ENCODE assay signal across 9 cellular contexts in the genomic region with DNA sequence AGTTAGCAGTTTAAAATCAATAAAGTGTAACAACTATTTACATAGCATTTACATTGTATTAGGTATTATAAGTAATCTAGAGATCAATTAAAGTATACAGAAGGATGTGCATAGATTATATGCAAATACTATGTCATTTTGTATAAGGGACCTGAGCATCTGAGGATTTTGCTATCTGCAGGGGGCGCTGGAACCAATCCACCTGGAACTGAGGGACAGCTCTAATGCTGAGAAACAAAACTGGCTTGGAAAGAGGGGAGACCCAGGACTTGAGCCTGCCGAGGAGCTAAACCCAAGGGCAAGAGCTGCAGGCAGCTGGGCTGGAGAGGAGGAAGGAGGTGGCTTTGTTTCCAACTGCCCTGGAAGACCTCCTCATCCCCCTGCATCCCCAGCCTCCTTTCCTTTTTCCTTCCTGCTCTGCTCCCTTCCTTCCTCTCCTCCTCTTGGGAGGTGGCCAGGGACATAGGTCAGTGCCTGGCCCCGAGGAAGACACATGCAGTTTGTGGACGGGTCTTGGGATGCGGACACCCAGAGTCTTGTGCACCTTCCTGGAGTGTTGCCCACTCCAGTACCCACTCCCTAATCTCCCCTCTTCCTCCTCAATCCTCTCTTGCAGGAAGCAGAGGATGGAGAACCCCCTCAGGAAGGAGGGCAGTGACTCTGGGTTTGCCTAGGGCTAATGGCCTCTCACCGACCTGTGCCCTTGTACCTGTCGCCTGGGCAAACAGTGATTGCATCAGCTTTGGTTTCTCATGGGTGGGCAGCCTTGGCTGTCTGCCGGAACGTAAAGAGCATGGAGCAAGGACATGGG.
DNase-seq lines count a peak whose midpoint lies in the region; ATAC-seq and FAIRE-seq lines count a peak whose summit lies in the region.
"Had no signal": no experiment of that assay in that cellular context is flagged by ENCODE, and none has a peak within 500 bp of the region (broad histone marks: within the 10 kb centered on the region; RNA-seq: fewer than 3 reads in every experiment).

No MANE protein-coding gene starts in this region.

- no peak for ATAC-seq in HG03196 (IDR thresholded peaks at IDR 0.05; ENCODE audit: unreplicated experiment)

- peak; percentile 25 to 41 for DNase-seq in activated CD8-positive, alpha-beta memory T cell treated with anti-CD3 and anti-CD28 coated beads for 1 hour (ENCODE audit: extremely low read depth in 1 of 2, low read depth in 1 of 2)
- no peak for DNase-seq in activated CD8-positive, alpha-beta memory T cell treated with anti-CD3 and anti-CD28 coated beads, Interleukin-2, amount 50 U/mL, for 48 hours
- DNase-seq in T-helper 9 cell (peak; percentile 48), DMS153 (lab: John Stamatoyannopoulos, UW) (no peak), HTR-8/SVneo (ENCODE audit: insufficient read length, low spot score) (no peak)
- DNase-seq in effector CD8-positive, alpha-beta T cell (lab: John Stamatoyannopoulos, UW), result peak; percentile 10
- peak; percentile 54 for DNase-seq in stimulated activated CD4-positive, alpha-beta T cell treated with anti-CD3 and anti-CD28 coated beads, Interleukin-4, amount 100 ng/mL, for 1 hour

- no peak for FAIRE-seq in HTR-8/SVneo (lab: Jason Lieb, UNC)
- FAIRE-seq: colon had no signal

Comparison
In these comparisons a context has a peak if more than half of its experiments do, and no peak if none do; other contexts are left out.
1. DNase-seq: peak in activated CD8-positive, alpha-beta memory T cell treated with anti-CD3 and anti-CD28 coated beads for 1 hour (2 of 2), T-helper 9 cell (single experiment), effector CD8-positive, alpha-beta T cell (single experiment) and stimulated activated CD4-positive, alpha-beta T cell treated with anti-CD3 and anti-CD28 coated beads, Interleukin-4, amount 100 ng/mL, for 1 hour (single experiment); none in activated CD8-positive, alpha-beta memory T cell treated with anti-CD3 and anti-CD28 coated beads, Interleukin-2, amount 50 U/mL, for 48 hours (single experiment), DMS153 (single experiment) and HTR-8/SVneo (single experiment).